In the genomic region with DNA sequence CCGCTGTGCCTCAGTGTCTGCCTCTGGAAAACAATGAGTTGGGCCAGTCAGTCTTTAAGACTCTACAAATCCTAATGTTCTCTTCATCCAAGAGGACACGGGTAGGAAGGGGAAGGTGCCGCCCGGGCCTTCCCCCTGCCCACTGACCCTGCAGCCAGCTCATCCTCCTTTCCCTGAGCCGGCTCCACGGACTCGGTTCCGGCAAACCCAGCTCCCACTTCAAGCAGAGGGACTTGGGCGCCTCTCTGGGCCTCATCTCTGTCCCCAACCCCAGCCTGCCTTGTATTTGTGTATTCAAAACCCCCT, we compare ENCODE assay signal across 19 cellular contexts.
"Had no signal": no experiment of that assay in that cellular context is flagged by ENCODE, and none has a peak within 500 bp of the region (broad histone marks: within the 10 kb centered on the region; RNA-seq: fewer than 3 reads in every experiment).

No MANE protein-coding gene starts in this region.

- FAIRE-seq: astrocyte, keratinocyte had no signal

- H3K9me3 ChIP-seq: adrenal gland, breast epithelium, ovary, psoas muscle, suprapubic skin, transverse colon had no signal

- H3K36me3 ChIP-seq: adrenal gland, breast epithelium, ovary, suprapubic skin, transverse colon had no signal

- H3K27me3 ChIP-seq: adrenal gland, breast epithelium, ovary, transverse colon had no signal

- H3K27ac ChIP-seq: psoas muscle, skin epidermis, suprapubic skin, transverse colon, WERI-Rb-1 had no signal

- H3K4me3 ChIP-seq: adrenal gland, breast epithelium, ovary, psoas muscle, skin epidermis, suprapubic skin, transverse colon had no signal

- ATAC-seq: stimulated activated naive CD8-positive, alpha-beta T cell treated with anti-CD3 and anti-CD28 coated beads, Interleukin-15, amount 100 ng/mL, for 72 hours had no signal

- H3K4me1 ChIP-seq: breast epithelium, psoas muscle had no signal

- DNase-seq: activated CD4-positive, alpha-beta T cell treated with anti-CD3 and anti-CD28 coated beads, Interleukin-2, amount 50 U/mL, for 4 hours; activated gamma-delta T cell; effector memory CD4-positive, alpha-beta T cell; glutamatergic neuron; mammary epithelial cell; psoas muscle; right cardiac atrium; stimulated activated CD4-positive, alpha-beta T cell treated with anti-CD3 and anti-CD28 coated beads, Interleukin-15, amount 100 ng/mL, for 24 hours; stimulated activated CD4-positive, alpha-beta T cell treated with anti-CD3 and anti-CD28 coated beads, Interleukin-2, amount 100 ng/mL, for 48 hours; stimulated activated naive CD8-positive, alpha-beta T cell treated with anti-CD3 and anti-CD28 coated beads, Interleukin-15, amount 100 ng/mL, for 72 hours had no signal
